Comparison of ENCODE assay signal across 8 cellular contexts in the genomic region with DNA sequence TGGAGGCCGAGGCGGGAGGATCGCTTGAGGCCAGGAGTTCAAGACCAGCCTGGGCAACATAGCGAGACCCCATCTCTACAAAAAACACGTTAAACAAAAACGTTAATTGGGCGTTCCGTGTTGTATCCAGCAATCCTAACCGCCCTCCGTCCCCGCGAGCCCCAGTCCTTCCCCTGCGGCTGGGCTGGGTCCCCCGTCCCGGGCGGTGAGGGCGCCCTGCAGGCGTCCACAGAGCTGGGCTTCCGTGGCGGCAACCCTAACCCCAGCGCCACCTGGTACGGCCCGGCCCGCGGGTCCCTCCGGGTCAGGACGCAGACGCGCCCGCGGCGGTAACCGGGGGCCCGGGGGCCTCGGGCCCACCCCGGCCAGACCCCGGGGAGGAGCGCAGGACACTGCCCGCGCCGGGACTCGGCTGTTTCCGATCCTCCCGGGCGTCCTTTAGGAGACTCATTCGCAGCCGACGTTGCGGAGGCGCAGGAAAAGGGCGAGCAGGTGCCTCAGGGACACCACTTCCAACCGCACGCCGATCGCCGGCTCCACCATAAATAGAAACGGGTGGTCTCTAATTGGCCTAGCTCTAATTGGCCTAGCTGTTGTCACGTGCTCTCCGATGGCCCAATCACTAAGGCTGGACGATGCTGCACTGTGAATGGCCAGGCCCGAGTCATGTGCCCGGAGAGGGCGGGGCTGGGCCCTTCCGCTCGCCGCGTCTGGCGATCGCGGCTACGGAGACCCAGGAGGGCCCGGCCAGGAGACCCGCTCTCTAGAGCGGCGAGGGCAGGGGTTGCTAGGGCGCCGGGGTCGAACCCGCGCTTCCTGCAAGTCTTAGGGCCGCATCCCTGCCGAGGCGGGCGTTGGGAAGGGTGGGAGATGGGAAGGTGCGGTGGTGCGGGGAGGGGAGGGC. TPM values are rescaled to one million over a fixed set of nuclear protein-coding genes. Genes with fewer than 3 reads are reported as not detected.
DNase-seq lines count a peak whose midpoint lies in the region; ATAC-seq, FAIRE-seq and TF ChIP-seq lines count a peak whose summit lies in the region.

No MANE protein-coding gene starts in this region.

- H3K36me3 Mint-ChIP-seq in memory B cell: no peaks in the 10 kb centered on the region

- H3K4me1 ChIP-seq in H1 (replicated peaks in 1 of 4; ENCODE audit: control insufficient read depth in 3 of 4, insufficient read depth in 4 of 4, low read length in 3 of 4): peaks cover 0 to 13% (median 2%) of the 10 kb centered on the region in 4 experiments; a peak in 4 of 7 replicates

- H3K9me3 ChIP-seq in H1 (ENCODE audit: insufficient read depth in 2 of 2, low read depth in 1 of 2, low read length in 1 of 2): 0 out of 4 replicates have a peak, but pooled peaks cover 0 to 2% of the 10 kb centered on the region in 2 experiments

- no peak overlapping the region; the same call in 1 of the 2 replicates for H2BK12ac ChIP-seq in H1 (ENCODE audit: low read depth, low read length)

- H2AFZ ChIP-seq in H1 (ENCODE audit: low read length): no peak overlapping the region; the same call in 1 of the 2 replicates

- H3K79me1 ChIP-seq in H1 (ENCODE audit: low read depth, low read length): no peaks in the 10 kb centered on the region

- peak overlapping the region; percentile 52 to 90 (median 71) for H3K9ac ChIP-seq in H1 (replicated peaks in 1 of 4; ENCODE audit: extremely low read depth in 1 of 4, low read depth in 3 of 4, low read length in 3 of 4)

- peak overlapping the region; percentile 85 for H4K5ac ChIP-seq in H1 (ENCODE audit: insufficient read length, low read depth, low read length)

- no peak for TF ChIP-seq CTCF in H1 (IDR thresholded peaks at IDR 0.05; ENCODE audit: control extremely low read depth in 1 of 3, insufficient read depth in 1 of 3, low read depth in 1 of 3, low read length in 3 of 3)

- peak overlapping the region; percentile 89 for H3K4me3 Mint-ChIP-seq in memory B cell

- TF ChIP-seq EP300 in H1 (IDR thresholded peaks at IDR 0.05; ENCODE audit: borderline replicate concordance in 1 of 2, low read depth in 2 of 2, low read length in 2 of 2): no peak

- 0 out of 2 replicates have a peak overlapping the region, but pooled peaks have one; percentile 24 for H2AK5ac ChIP-seq in H1 (ENCODE audit: low read depth, low read length)

- TF ChIP-seq RAD21 in H1 (IDR thresholded peaks at IDR 0.05 in 1 of 2, conservative IDR thresholded peaks at IDR 0.05 in 1 of 2; ENCODE audit: low read depth in 2 of 2, low read length in 2 of 2): no peak

- peak overlapping the region; percentile 69 for H3K27ac ChIP-seq in H1 (ENCODE audit: low read depth, low read length)

- 6% methylated on average over 76 of the region's 86 CpGs; no CpG with 5 or more reads in 1 of the 2 experiments for WGBS in H1 (ENCODE audit: extremely low coverage in 1 of 2, insufficient coverage in 1 of 2, insufficient read length in 1 of 2, insufficient replicate concordance in 2 of 2, low coverage in 1 of 2, low lambda C conversion rate in 2 of 2, missing lambda C conversion rate in 1 of 2), 2 experiments

- peak overlapping the region; percentile 57 to 98 (median 72) for H3K4me3 ChIP-seq in H1 (ENCODE audit: extremely low read depth in 1 of 4, insufficient read depth in 2 of 4, low read depth in 3 of 4, low read length in 4 of 4)

- peak overlapping the region; percentile 90 for H4K8ac ChIP-seq in H1 (ENCODE audit: extremely low read depth, insufficient read depth, low read length)

- H2BK15ac ChIP-seq in H1 (ENCODE audit: low read length): no peak overlapping the region

- no peak overlapping the region for H3K4ac ChIP-seq in H1 (replicated peaks; ENCODE audit: insufficient read length, low read depth, low read length)

- H2BK5ac ChIP-seq in H1 (ENCODE audit: low read depth, low read length): peak overlapping the region; percentile 75

- peak in 1 of 2 experiments; percentile 76; a peak in 2 of 3 replicates for TF ChIP-seq POLR2A in H1 (IDR thresholded peaks at IDR 0.05; ENCODE audit: control extremely low read depth in 1 of 2, low read depth in 2 of 2, low read length in 2 of 2)

- H2BK20ac ChIP-seq in H1 (ENCODE audit: low read length): no peak overlapping the region

- H3K14ac ChIP-seq in H1 (ENCODE audit: insufficient read length): no peak overlapping the region

- H3K79me2 ChIP-seq in H1 (ENCODE audit: control insufficient read depth in 1 of 2, insufficient read depth in 2 of 2, low read length in 2 of 2): no peaks in the 10 kb centered on the region; a peak in 1 of 4 replicates

- CTCF ChIA-PET in H1 (lab: Charles Lee; ENCODE audit: partially characterized antibody): interaction anchor here (1.3 kb wide), 1 partner anchor 30 kb away, joined by 4 read pairs; no protein-coding TSS in a partner anchor

- peak overlapping the region; percentile 95 for H3K18ac ChIP-seq in H1 (ENCODE audit: extremely low read depth, low read length)

- POLR2A ChIA-PET in H1 (lab: Charles Lee; ENCODE audit: partially characterized antibody): interaction anchor here (0.6 to 3.5 kb wide), 15 partner anchors 9 to 119 kb away, joined by 3 to 41 read pairs (median 3); partner anchors contain the start of genes CD7 and CSNK1D

- peak overlapping the region; percentile 56 to 80 for H3K4me2 ChIP-seq in H1 (ENCODE audit: insufficient read depth in 1 of 2, low read depth in 2 of 2, low read length in 2 of 2)

- H3K23ac ChIP-seq in H1 (ENCODE audit: insufficient read length): no peak overlapping the region

- no peak for FAIRE-seq in H1 (lab: Jason Lieb, UNC)

- H3K4me1 Mint-ChIP-seq in memory B cell: peaks cover 21% of the 10 kb centered on the region

- peak; percentile 99 for DNase-seq in COLO829 (ENCODE audit: low spot score)
- peak; percentile 97 for DNase-seq in HT-29 (ENCODE audit: low spot score)
- peak; percentile 95 for DNase-seq in NK-92 treated with Interleukin-12 subunit alpha and Interleukin-12 subunit beta, amount 100 ng/mL, for 24 hours (lab: John Stamatoyannopoulos, UW)
- peak; percentile 86 to 89 for DNase-seq in activated CD8-positive, alpha-beta memory T cell treated with anti-CD3 and anti-CD28 coated beads for 4 hours (ENCODE audit: low read depth in 2 of 2)
- peak; percentile 91 to 92 for DNase-seq in H1 (ENCODE audit: low read depth in 1 of 2, low spot score in 2 of 2)
- peak; percentile 79 to 88 for DNase-seq in memory B cell (ENCODE audit: low spot score in 2 of 2)
- DNase-seq in stimulated activated CD8-positive, alpha-beta memory T cell treated with anti-CD3 and anti-CD28 coated beads, Interleukin-12 subunit alpha, Interleukin-12 subunit beta, amount 100 ng/mL, for 1 hour (ENCODE audit: low read depth): peak; percentile 84

- no peak overlapping the region for H2BK120ac ChIP-seq in H1 (replicated peaks; ENCODE audit: low read depth, low read length)

- ATAC-seq in GM21360 (IDR thresholded peaks at IDR 0.05; ENCODE audit: unreplicated experiment) (peak; percentile 89), memory B cell (ENCODE audit: low read depth) (peak; percentile 93)

- H3K27me3 ChIP-seq in H1 (replicated peaks in 1 of 4; ENCODE audit: control insufficient read depth in 3 of 4, extremely low read depth in 1 of 4, insufficient read depth in 3 of 4, low read length in 3 of 4): peaks cover 0 to 7% (median 4%) of the 10 kb centered on the region in 4 experiments; a peak in 3 of 7 replicates

- H3K27ac Mint-ChIP-seq in memory B cell: peak overlapping the region; percentile 94

- H3K9me3 Mint-ChIP-seq in memory B cell: no peaks in the 10 kb centered on the region

- H4K20me1 ChIP-seq in H1 (replicated peaks in 1 of 2; ENCODE audit: control insufficient read depth in 1 of 2, insufficient read depth in 2 of 2, low read length in 2 of 2): peaks cover 0 to 2% of the 10 kb centered on the region in 2 experiments

- H3K27me3 Mint-ChIP-seq in memory B cell: no peaks in the 10 kb centered on the region

- no peak overlapping the region for H4K91ac ChIP-seq in H1 (replicated peaks; ENCODE audit: insufficient read length, low read length)

- no peak overlapping the region for H3K56ac ChIP-seq in H1 (replicated peaks; ENCODE audit: insufficient read length, low read depth, low read length)

- no peaks in the 10 kb centered on the region for H3K36me3 ChIP-seq in H1 (ENCODE audit: control insufficient read depth in 2 of 4, insufficient read depth in 4 of 4, low read length in 3 of 4)

- H3K23me2 ChIP-seq in H1 (ENCODE audit: low read depth, low read length): no peaks in the 10 kb centered on the region; the same call in 1 of the 2 replicates

RNA-seq across cellular contexts. Expression of gene CSNK1D, which starts 19.0 kb away (rescaled TPM):
- 47.8 and 60.4 TPM in 2 replicates for total RNA-seq in HT-29 (2014; rRNA removed; shearing (Covaris generic))
- total RNA-seq in H1 (2021; fragmentation: NEBNext Ultra II Directional; extraction: Animal tissue kit (Norgen Biotek cat#: 25700)): 103 and 107 TPM in 2 replicates
- 73.5 and 114 TPM in 2 replicates for polyA plus RNA-seq in H1 (2011; rRNA removed)
- 90.3 TPM for polyA plus RNA-seq in H1 (2011; cell fraction: cytosol; rRNA removed)
- 219 TPM for polyA plus RNA-seq in H1 (2011; cell fraction: nucleus; rRNA removed)
- polyA plus RNA-seq in H1 (2012, experiment 1 of 2): 88.4 to 98.7 TPM (median 95.5 TPM) in 4 replicates
- 70.5 TPM for polyA plus RNA-seq in H1 (2012, experiment 2 of 2)
- 70.2 TPM for polyA plus RNA-seq in H1 (2013, experiment 1 of 2)
- 70.1 TPM for polyA plus RNA-seq in H1 (2013, experiment 2 of 2)
- 71.2 and 71.6 TPM in 2 replicates for polyA minus RNA-seq in H1 (2011; rRNA and poly(A)+ RNA removed)
- polyA minus RNA-seq in H1 (2011; cell fraction: cytosol; rRNA and poly(A)+ RNA removed): 31.2 TPM
- polyA minus RNA-seq in H1 (2011; cell fraction: nucleus; rRNA and poly(A)+ RNA removed): 60.9 TPM

RNA-seq across cellular contexts. Expression of gene CD7, which starts 24.9 kb away (rescaled TPM):
- not detected in 2 replicates for total RNA-seq in HT-29 (2014; rRNA removed; shearing (Covaris generic))
- 0.86 and 1.3 TPM in 2 replicates for total RNA-seq in H1 (2021; fragmentation: NEBNext Ultra II Directional; extraction: Animal tissue kit (Norgen Biotek cat#: 25700))
- polyA plus RNA-seq in H1 (2011; rRNA removed): 0.83 and 1.8 TPM in 2 replicates
- polyA plus RNA-seq in H1 (2011; cell fraction: cytosol; rRNA removed): 0.90 TPM
- 1.3 TPM for polyA plus RNA-seq in H1 (2011; cell fraction: nucleus; rRNA removed)
- 0.37 to 2.0 TPM (median 1.2 TPM) in 4 replicates for polyA plus RNA-seq in H1 (2012, experiment 1 of 2)
- 0.37 TPM for polyA plus RNA-seq in H1 (2012, experiment 2 of 2)
- 1.7 TPM for polyA plus RNA-seq in H1 (2013, experiment 1 of 2)
- polyA plus RNA-seq in H1 (2013, experiment 2 of 2): 1.9 TPM
- polyA minus RNA-seq in H1 (2011; rRNA and poly(A)+ RNA removed): 0.12 TPM in 1 of 2 replicates, not detected in the other
- polyA minus RNA-seq in H1 (2011; cell fraction: cytosol; rRNA and poly(A)+ RNA removed): not detected
- polyA minus RNA-seq in H1 (2011; cell fraction: nucleus; rRNA and poly(A)+ RNA removed): 0.50 TPM

RNA-seq across cellular contexts. Expression of gene SECTM1, which starts 41.1 kb away (rescaled TPM):
- 2.9 and 3.2 TPM in 2 replicates for total RNA-seq in HT-29 (2014; rRNA removed; shearing (Covaris generic))
- total RNA-seq in H1 (2021; fragmentation: NEBNext Ultra II Directional; extraction: Animal tissue kit (Norgen Biotek cat#: 25700)): 0.20 and 0.57 TPM in 2 replicates
- 0.46 and 0.65 TPM in 2 replicates for polyA plus RNA-seq in H1 (2011; rRNA removed)
- 0.69 TPM for polyA plus RNA-seq in H1 (2011; cell fraction: cytosol; rRNA removed)
- 0.36 TPM for polyA plus RNA-seq in H1 (2011; cell fraction: nucleus; rRNA removed)
- polyA plus RNA-seq in H1 (2012, experiment 1 of 2): 0.42 to 0.99 TPM (median 0.48 TPM) in 3 of 4 replicates, not detected in the other
- polyA plus RNA-seq in H1 (2012, experiment 2 of 2): 0.29 TPM
- 0.14 TPM for polyA plus RNA-seq in H1 (2013, experiment 1 of 2)
- 0.20 TPM for polyA plus RNA-seq in H1 (2013, experiment 2 of 2)
- 0.35 and 0.68 TPM in 2 replicates for polyA minus RNA-seq in H1 (2011; rRNA and poly(A)+ RNA removed)
- not detected for polyA minus RNA-seq in H1 (2011; cell fraction: cytosol; rRNA and poly(A)+ RNA removed)
- polyA minus RNA-seq in H1 (2011; cell fraction: nucleus; rRNA and poly(A)+ RNA removed): not detected

Comparison
In these comparisons a context has a peak if more than half of its experiments do, and no peak if none do; other contexts are left out.
1. Peak in every context shown above with its lines: DNase-seq, ATAC-seq, H3K4me3 ChIP-seq and H3K27ac ChIP-seq.